In the genomic region with DNA sequence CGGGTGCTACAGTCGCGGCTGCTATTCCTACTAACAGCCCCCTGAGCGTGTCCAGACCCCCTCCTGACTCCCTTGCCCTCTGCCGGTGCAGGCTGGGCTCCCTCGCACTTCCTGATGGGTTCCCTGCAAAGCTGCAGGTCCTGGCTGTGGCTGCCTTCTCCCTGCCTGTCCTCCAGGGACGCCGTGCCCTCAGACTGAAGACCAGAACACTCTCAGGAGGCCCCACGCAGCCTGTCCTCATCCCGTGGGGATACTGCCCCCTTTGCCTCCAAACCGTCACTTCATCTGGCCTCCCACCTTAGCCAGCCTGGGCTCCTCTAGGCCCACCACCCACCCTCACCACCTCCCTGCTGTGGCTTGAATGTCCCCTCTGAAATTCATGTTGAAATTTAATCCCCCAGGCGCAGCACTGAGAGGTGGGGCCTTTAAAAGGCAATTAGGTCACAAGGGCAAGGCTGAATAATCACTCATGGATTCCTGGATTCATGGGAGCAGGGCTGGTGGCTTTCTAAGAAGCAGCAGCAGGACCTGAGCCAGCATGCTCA, we compare ENCODE assay signal across 16 cellular contexts.
DNase-seq lines count a peak whose midpoint lies in the region; TF ChIP-seq lines count a peak whose summit lies in the region.
"Had no signal": no experiment of that assay in that cellular context is flagged by ENCODE, and none has a peak within 500 bp of the region (broad histone marks: within the 10 kb centered on the region; RNA-seq: fewer than 3 reads in every experiment).

No MANE protein-coding gene starts in this region.

- no peaks in the 10 kb centered on the region for H3K9me3 ChIP-seq in WERI-Rb-1 (ENCODE audit: severe bottlenecking)

- no peak overlapping the region for H3K27ac ChIP-seq in WERI-Rb-1
- H3K27ac ChIP-seq: GM23248, SK-N-MC had no signal

- H3K36me3 ChIP-seq in H7 (replicated peaks; ENCODE audit: control insufficient read depth, insufficient read depth, low read length) (no peaks in the 10 kb centered on the region), WERI-Rb-1 (no peaks in the 10 kb centered on the region)

- no peak overlapping the region for H3K4me3 ChIP-seq in H7 (ENCODE audit: insufficient read depth, low read depth, low read length)
- no peak overlapping the region for H3K4me3 ChIP-seq in WERI-Rb-1 (ENCODE audit: low read depth, low read length)
- H3K4me3 ChIP-seq: GM23248, SK-N-MC had no signal

- DNase-seq in H7 = peak; percentile 79
- DNase-seq in WERI-Rb-1 = peak; percentile 19
- DNase-seq in left kidney (ENCODE audit: low read depth, low spot score) = peak; percentile 82
- DNase-seq in retina = peak; percentile 53
- no peak for DNase-seq in NCI-H2107 (lab: John Stamatoyannopoulos, UW)
- DNase-seq in GF-D8 (lab: John Stamatoyannopoulos, UW) = no peak
- DNase-seq in NCI-H146 treated with DMSO at 0.1 percent for 48 hours (lab: John Stamatoyannopoulos, UW; ENCODE audit: unreplicated experiment) = no peak
- DNase-seq: ACHN, DND-41, GM23248, NCI-H1417, NCI-H1930, NCI-H446 treated with DMSO at 0.1 percent for 48 hours, NCI-H69, SHP77 had no signal

- no peaks in the 10 kb centered on the region for H3K27me3 ChIP-seq in H7 (ENCODE audit: control insufficient read depth, insufficient read depth, low read length)
- no peaks in the 10 kb centered on the region for H3K27me3 ChIP-seq in WERI-Rb-1 (ENCODE audit: insufficient read depth, low read depth, severe bottlenecking)

- TF ChIP-seq CTCF in WERI-Rb-1 (IDR thresholded peaks at IDR 0.05; ENCODE audit: low read depth, low read length) = peak; percentile 20; the same call in 1 of the 2 replicates

Comparison
In these comparisons a context has a peak if more than half of its experiments do, and no peak if none do; other contexts are left out.
1. DNase-seq: peak in H7 (single experiment), WERI-Rb-1 (single experiment), left kidney (single experiment) and retina (single experiment); none in NCI-H2107 (single experiment), GF-D8 (single experiment) and NCI-H146 treated with DMSO at 0.1 percent for 48 hours (single experiment).